In genomic region chr4:140739971-140740370, GRCh38 we compare ENCODE assay signal across 16 cellular contexts.
"Had no signal": no experiment of that assay in that cellular context is flagged by ENCODE, and none has a peak within 500 bp of the region (broad histone marks: within the 10 kb centered on the region; RNA-seq: fewer than 3 reads in every experiment).

No MANE protein-coding gene starts in this region.

- FAIRE-seq: kidney had no signal

- H3K4me3 ChIP-seq: ascending aorta, dorsolateral prefrontal cortex, transverse colon had no signal

- H3K9me3 Mint-ChIP-seq: activated naive CD4-positive, alpha-beta T cell treated with anti-CD3 and anti-CD28 coated beads for 36 hours; activated naive CD8-positive, alpha-beta T cell treated with anti-CD3 and anti-CD28 coated beads, Interleukin-2, amount 50 U/mL, for 24 hours; activated T-helper 17 cell treated with anti-CD3 and anti-CD28 coated beads, Interleukin-2, amount 50 U/mL, for 72 hours had no signal

- H3K36me3 ChIP-seq: ascending aorta, transverse colon had no signal

- H3K4me1 Mint-ChIP-seq: activated T-helper 17 cell treated with anti-CD3 and anti-CD28 coated beads, Interleukin-2, amount 50 U/mL, for 72 hours had no signal

- H3K4me3 Mint-ChIP-seq: activated naive CD4-positive, alpha-beta T cell treated with anti-CD3 and anti-CD28 coated beads for 36 hours; activated naive CD8-positive, alpha-beta T cell treated with anti-CD3 and anti-CD28 coated beads, Interleukin-2, amount 50 U/mL, for 24 hours; activated T-helper 17 cell treated with anti-CD3 and anti-CD28 coated beads, Interleukin-2, amount 50 U/mL, for 72 hours had no signal

- ATAC-seq: activated naive CD8-positive, alpha-beta T cell treated with anti-CD3 and anti-CD28 coated beads, Interleukin-2, amount 50 U/mL, for 24 hours; activated T-helper 17 cell treated with anti-CD3 and anti-CD28 coated beads, Interleukin-2, amount 50 U/mL, for 72 hours; esophagus mucosa; left ventricle myocardium superior; stimulated activated naive CD8-positive, alpha-beta T cell treated with anti-CD3 and anti-CD28 coated beads, Interleukin-15, Interleukin-2, amounts not matched to agents 100 U/mL and 50 U/mL, for 24 hours had no signal

- H2AFZ ChIP-seq: parathyroid adenoma had no signal

- H3K9ac ChIP-seq: parathyroid adenoma had no signal

- H3K79me2 ChIP-seq: parathyroid adenoma had no signal

- H3K4me1 ChIP-seq: ascending aorta, parathyroid adenoma had no signal

- H3K9me3 ChIP-seq: ascending aorta, transverse colon had no signal

- DNase-seq: activated CD4-positive, alpha-beta T cell treated with anti-CD3 and anti-CD28 coated beads, Interleukin-2, amount 50 U/mL, for 48 hours; activated naive CD4-positive, alpha-beta T cell treated with anti-CD3 and anti-CD28 coated beads for 36 hours; activated naive CD8-positive, alpha-beta T cell treated with anti-CD3 and anti-CD28 coated beads, Interleukin-2, amount 50 U/mL, for 24 hours; dorsolateral prefrontal cortex; hippocampal formation; kidney; left ventricle myocardium superior; stimulated activated CD4-positive, alpha-beta T cell treated with anti-CD3 and anti-CD28 coated beads, Interleukin-4, amount 100 ng/mL, for 4 hours; stimulated activated CD8-positive, alpha-beta memory T cell treated with anti-CD3 and anti-CD28 coated beads, Interleukin-4, amount 100 ng/mL, for 48 hours; stimulated activated naive CD8-positive, alpha-beta T cell treated with anti-CD3 and anti-CD28 coated beads, Interleukin-15, Interleukin-2, amounts not matched to agents 100 U/mL and 50 U/mL, for 24 hours; transverse colon had no signal

- H3K27ac Mint-ChIP-seq: activated naive CD4-positive, alpha-beta T cell treated with anti-CD3 and anti-CD28 coated beads for 36 hours; activated naive CD8-positive, alpha-beta T cell treated with anti-CD3 and anti-CD28 coated beads, Interleukin-2, amount 50 U/mL, for 24 hours; activated T-helper 17 cell treated with anti-CD3 and anti-CD28 coated beads, Interleukin-2, amount 50 U/mL, for 72 hours had no signal

- H3K27me3 ChIP-seq: ascending aorta, transverse colon had no signal

- H3K27ac ChIP-seq: ascending aorta, dorsolateral prefrontal cortex, parathyroid adenoma, transverse colon, VCaP had no signal
